ENCODE assay signal across 11 cellular contexts in the genomic region with DNA sequence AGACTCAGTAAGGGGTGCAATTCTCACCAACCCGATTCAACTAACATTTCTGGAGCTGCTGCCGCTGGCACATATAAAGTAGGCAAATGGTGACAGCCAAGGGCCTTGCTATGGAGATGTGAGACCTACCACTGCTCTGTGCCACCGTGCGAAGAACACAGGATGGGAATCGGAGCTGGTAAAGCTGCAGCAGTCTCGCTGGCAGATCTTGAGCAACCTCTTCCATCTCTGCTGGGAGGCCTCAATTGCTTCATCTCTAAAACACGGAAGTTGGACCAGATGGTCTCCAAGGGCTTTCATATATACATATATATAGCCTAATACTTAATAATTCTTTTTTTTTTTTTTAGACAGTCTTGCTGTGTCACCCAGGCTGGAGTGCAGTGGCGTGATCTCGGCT.
DNase-seq lines count a peak whose midpoint lies in the region; ATAC-seq and FAIRE-seq lines count a peak whose summit lies in the region.
"Had no signal": no experiment of that assay in that cellular context is flagged by ENCODE, and none has a peak within 500 bp of the region (broad histone marks: within the 10 kb centered on the region; RNA-seq: fewer than 3 reads in every experiment).

No MANE protein-coding gene starts in this region.

- no peaks in the 10 kb centered on the region for H3K27me3 ChIP-seq in right cardiac atrium (ENCODE audit: control insufficient read depth, insufficient read depth)

- peak; percentile 84 for FAIRE-seq in GM19239 (lab: Jason Lieb, UNC)

- H3K4me3 ChIP-seq in right cardiac atrium (ENCODE audit: low read length): peak overlapping the region; percentile 43

- no peaks in the 10 kb centered on the region for H3K9me3 ChIP-seq in right cardiac atrium (ENCODE audit: control insufficient read depth, low read length)

- H3K4me1 ChIP-seq in right cardiac atrium (ENCODE audit: control insufficient read depth, insufficient read depth, low read length): peaks cover 7% of the 10 kb centered on the region

- H3K4me3 Mint-ChIP-seq in stimulated activated naive B cell treated with anti-CD40 and anti-IgM and Interleukin-4, amounts not matched to agents 10 μg/mL and 1 μg/mL and 100 μg/mL, for 72 hours: peak overlapping the region; percentile 43 to 71

- peak overlapping the region; percentile 8 for H3K27ac ChIP-seq in right cardiac atrium (ENCODE audit: low read length)

- H3K27ac Mint-ChIP-seq in stimulated activated naive B cell treated with anti-CD40 and anti-IgM and Interleukin-4, amounts not matched to agents 10 μg/mL and 1 μg/mL and 100 μg/mL, for 72 hours: peak overlapping the region; percentile 26

- DNase-seq in GM19239 (ENCODE audit: insufficient read length, low spot score) (no peak), SIG-M5 (lab: John Stamatoyannopoulos, UW) (peak; percentile 72), right cardiac atrium (peak in 1 of 3 donors; percentile 70)
- DNase-seq in stimulated activated naive B cell treated with anti-CD40 and anti-IgM and Interleukin-4, amounts not matched to agents 10 μg/mL and 1 μg/mL and 100 μg/mL, for 72 hours: no peak
- no peak for DNase-seq in activated CD4-positive, alpha-beta T cell treated with anti-CD3 and anti-CD28 coated beads for 4 hours
- DNase-seq: COR-L47; effector CD4-positive, alpha-beta T cell; NCI-H1694 had no signal

- intact Hi-C loops in right cardiac atrium (cut with DNase I): loop anchor here in 2 of 4 donors (10.0 kb wide), 1 partner anchor 91 kb away; no protein-coding TSS in a partner anchor

- WGBS in right cardiac atrium: 66% methylated on average over 9 of the region's 9 CpGs

- no peaks in the 10 kb centered on the region for H3K27me3 Mint-ChIP-seq in stimulated activated naive B cell treated with anti-CD40 and anti-IgM and Interleukin-4, amounts not matched to agents 10 μg/mL and 1 μg/mL and 100 μg/mL, for 72 hours

- H3K36me3 Mint-ChIP-seq in stimulated activated naive B cell treated with anti-CD40 and anti-IgM and Interleukin-4, amounts not matched to agents 10 μg/mL and 1 μg/mL and 100 μg/mL, for 72 hours: peaks cover 6 to 8% of the 10 kb centered on the region in 2 donors

- no peak for ATAC-seq in right cardiac atrium
- peak; percentile 41 to 60 for ATAC-seq in stimulated activated naive B cell treated with anti-CD40 and anti-IgM and Interleukin-4, amounts not matched to agents 10 μg/mL and 1 μg/mL and 100 μg/mL, for 72 hours (replicated peaks)
- no peak for ATAC-seq in HG02610 (IDR thresholded peaks at IDR 0.05; ENCODE audit: unreplicated experiment)
- ATAC-seq in GM18907 (IDR thresholded peaks at IDR 0.05; ENCODE audit: unreplicated experiment): no peak
- no peak for ATAC-seq in HG02571 (IDR thresholded peaks at IDR 0.05; ENCODE audit: unreplicated experiment)

- peaks cover 28 to 56% of the 10 kb centered on the region in 2 donors for H3K4me1 Mint-ChIP-seq in stimulated activated naive B cell treated with anti-CD40 and anti-IgM and Interleukin-4, amounts not matched to agents 10 μg/mL and 1 μg/mL and 100 μg/mL, for 72 hours

- H3K9me3 Mint-ChIP-seq in stimulated activated naive B cell treated with anti-CD40 and anti-IgM and Interleukin-4, amounts not matched to agents 10 μg/mL and 1 μg/mL and 100 μg/mL, for 72 hours: no peaks in the 10 kb centered on the region

Comparison
In these comparisons a context has a peak if more than half of its experiments do, and no peak if none do; other contexts are left out.
1. ATAC-seq: peak in stimulated activated naive B cell treated with anti-CD40 and anti-IgM and Interleukin-4, amounts not matched to agents 10 μg/mL and 1 μg/mL and 100 μg/mL, for 72 hours (2 of 2); none in right cardiac atrium (0 of 2), HG02610 (single experiment), GM18907 (single experiment) and HG02571 (single experiment).